In the genomic region with DNA sequence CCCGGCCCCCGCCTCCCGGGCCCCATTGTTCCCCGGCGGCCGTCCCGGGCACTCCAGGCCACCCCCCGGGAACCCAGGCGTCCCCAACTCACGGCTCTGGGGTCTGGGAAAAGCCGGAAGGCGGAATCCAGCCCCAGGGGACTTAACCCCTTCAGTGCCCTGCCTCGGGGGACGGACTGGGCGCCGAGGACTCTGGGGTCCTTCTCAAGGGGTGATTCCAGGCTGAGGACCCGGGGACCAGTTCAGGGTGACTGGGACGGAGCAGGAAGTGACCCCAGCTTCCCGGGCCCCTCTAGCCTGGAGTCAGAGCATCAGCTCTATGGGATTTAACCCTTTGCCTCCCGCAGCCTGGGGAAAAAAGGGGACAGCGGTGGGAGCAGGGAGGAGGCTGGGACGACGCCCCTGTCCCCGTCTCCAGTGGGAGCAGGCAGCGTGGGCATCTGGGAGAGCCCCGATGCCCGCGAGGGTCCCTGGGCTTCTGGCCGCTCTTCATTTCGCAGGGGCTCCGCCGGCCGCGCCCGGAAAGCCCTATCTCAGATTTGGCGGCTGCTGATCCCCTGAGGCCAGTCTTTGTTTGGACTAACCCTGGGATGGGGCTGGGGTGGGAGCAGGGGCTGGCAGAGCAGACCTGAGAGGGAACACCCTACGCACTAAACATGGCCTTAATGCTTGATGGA, we compare ENCODE assay signal across 8 cellular contexts. TPM values are rescaled to one million over a fixed set of nuclear protein-coding genes. Genes with fewer than 3 reads are reported as not detected.
DNase-seq lines count a peak whose midpoint lies in the region; ATAC-seq and TF ChIP-seq lines count a peak whose summit lies in the region.

TSS of gene ZNF629 (minus strand) at position 270 of the 677 bp plus-strand sequence. CDS start 2,723 bp downstream, outside the sequence.

- H3K4me3 ChIP-seq in CD8-positive, alpha-beta T cell (ENCODE audit: low read depth, low read length), result peak within 1 kb of the TSS; percentile 99
- H3K4me3 ChIP-seq in iPS-15b (ENCODE audit: low read depth, low read length), result peak within 1 kb of the TSS; percentile 85
- peak within 1 kb of the TSS; percentile 91 for H3K4me3 ChIP-seq in rectal smooth muscle tissue (ENCODE audit: low read length)

- H3K27ac ChIP-seq in CD8-positive, alpha-beta T cell (ENCODE audit: low read depth, low read length), result peak within 1 kb of the TSS; percentile 32
- peak within 1 kb of the TSS; percentile 88 for H3K27ac ChIP-seq in rectal smooth muscle tissue (ENCODE audit: low read depth, low read length)

- H3K27ac Mint-ChIP-seq in CD8-positive, alpha-beta T cell, result no peak within 1 kb of the TSS
- peak within 1 kb of the TSS; percentile 81 for H3K27ac Mint-ChIP-seq in MCF 10A (ENCODE audit: low read depth, unreplicated experiment)

- peak; percentile 59 for ATAC-seq in CD8-positive, alpha-beta T cell
- ATAC-seq in GM21528 (IDR thresholded peaks at IDR 0.05; ENCODE audit: low FRiP score, unreplicated experiment) (no peak), HG03175 (IDR thresholded peaks at IDR 0.05; ENCODE audit: unreplicated experiment) (no peak)

- peak within 1 kb of the TSS; percentile 83 for H3K4me3 Mint-ChIP-seq in CD8-positive, alpha-beta T cell
- H3K4me3 Mint-ChIP-seq in MCF 10A (ENCODE audit: unreplicated experiment), result peak within 1 kb of the TSS; percentile 84

- no peak for TF ChIP-seq CTCF in CD8-positive, alpha-beta T cell (IDR thresholded peaks at IDR 0.05)
- TF ChIP-seq CTCF in MCF 10A (IDR thresholded peaks at IDR 0.05; ENCODE audit: unreplicated experiment), result no peak

- H3K4me1 Mint-ChIP-seq in CD8-positive, alpha-beta T cell (ENCODE audit: low read depth), result peaks cover 15% of the 10 kb centered on the region
- peaks cover 10% of the 10 kb centered on the region for H3K4me1 Mint-ChIP-seq in MCF 10A (ENCODE audit: insufficient read depth, unreplicated experiment)

- DNase-seq in CD8-positive, alpha-beta T cell, result peak in 4 of 7 experiments; percentile 20 to 60 (median 32)
- DNase-seq in HS-27A (ENCODE audit: low read depth) (peak; percentile 35), RKO (ENCODE audit: low spot score) (peak; percentile 84), MCF 10A (ENCODE audit: unreplicated experiment) (peak; percentile 59)

- H3K36me3 ChIP-seq in CD8-positive, alpha-beta T cell (ENCODE audit: insufficient read depth, low read length), result no peaks in the 10 kb centered on the region
- H3K36me3 ChIP-seq in iPS-15b (ENCODE audit: control insufficient read depth, insufficient read depth, low read length) (peaks cover 18% of the 10 kb centered on the region), rectal smooth muscle tissue (ENCODE audit: control insufficient read depth, insufficient read depth, low read length) (peaks cover 14% of the 10 kb centered on the region)

- H3K9me3 ChIP-seq in CD8-positive, alpha-beta T cell (ENCODE audit: low read length), result no peaks in the 10 kb centered on the region
- H3K9me3 ChIP-seq in iPS-15b (ENCODE audit: control insufficient read depth, insufficient read depth, low read length), result no peaks in the 10 kb centered on the region

- no TSS peak for BruUV-seq in MCF 10A (replicated peaks; lab: Mats Ljungman, UMichigan)

- H3K27me3 ChIP-seq in CD8-positive, alpha-beta T cell (ENCODE audit: insufficient read depth, low read length), result no peaks in the 10 kb centered on the region
- H3K27me3 ChIP-seq in iPS-15b (ENCODE audit: control insufficient read depth, insufficient read depth, low read length) (no peaks in the 10 kb centered on the region), rectal smooth muscle tissue (ENCODE audit: control insufficient read depth, insufficient read depth, low read length) (no peaks in the 10 kb centered on the region)

- H3K36me3 Mint-ChIP-seq in CD8-positive, alpha-beta T cell, result peaks cover 10% of the 10 kb centered on the region
- H3K36me3 Mint-ChIP-seq in MCF 10A (ENCODE audit: insufficient read depth, unreplicated experiment), result peaks cover 33% of the 10 kb centered on the region

- POLR2A ChIA-PET in CD8-positive, alpha-beta T cell (lab: Charles Lee), result interaction anchor here (0.6 to 1.6 kb wide), 3 partner anchors 15 to 115 kb away, joined by 3 to 12 read pairs (median 3); no protein-coding TSS in a partner anchor
- POLR2A ChIA-PET in MCF 10A (lab: Yijun Ruan, JAX), result interaction anchor here (0.6 to 5.2 kb wide), 8 partner anchors 10 to 1813 kb away, joined by 3 to 123 read pairs (median 6); partner anchors contain the start of genes PHKG2 and SPNS1

- no peaks in the 10 kb centered on the region for H3K27me3 Mint-ChIP-seq in CD8-positive, alpha-beta T cell (ENCODE audit: low read depth)
- no peaks in the 10 kb centered on the region for H3K27me3 Mint-ChIP-seq in MCF 10A (ENCODE audit: insufficient read depth, unreplicated experiment)

- H3K4me1 ChIP-seq in CD8-positive, alpha-beta T cell (ENCODE audit: insufficient read depth, low read length), result peaks cover 17% of the 10 kb centered on the region
- H3K4me1 ChIP-seq in iPS-15b (ENCODE audit: control insufficient read depth, insufficient read depth, low read length) (peaks cover 3% of the 10 kb centered on the region), rectal smooth muscle tissue (ENCODE audit: control insufficient read depth, insufficient read depth, low read length) (peaks cover 7% of the 10 kb centered on the region)

- intact Hi-C loops in CD8-positive, alpha-beta T cell (cut with DNase I, micrococcal nuclease), result loop anchor here in 1 of 2 experiments (1.0 kb wide), 1 partner anchor 18 kb away; no protein-coding TSS in a partner anchor
- intact Hi-C loops in MCF 10A (cut with micrococcal nuclease), result loop anchor here (1.0 to 10.0 kb wide), 2 partner anchors 18 to 158 kb away; partner anchors contain the start of gene ORAI3

- CTCF ChIA-PET in CD8-positive, alpha-beta T cell (lab: Charles Lee), result no interaction called here
- CTCF ChIA-PET in MCF 10A (lab: Yijun Ruan, JAX), result interaction anchor here (1.0 kb wide), 1 partner anchor 19 kb away, joined by 4 read pairs; no protein-coding TSS in a partner anchor

- H3K9ac ChIP-seq in iPS-15b (ENCODE audit: low read depth, low read length) (peak within 1 kb of the TSS; percentile 94), rectal smooth muscle tissue (ENCODE audit: low read length) (peak within 1 kb of the TSS; percentile 92)

- no peaks in the 10 kb centered on the region for H3K9me3 Mint-ChIP-seq in CD8-positive, alpha-beta T cell
- H3K9me3 Mint-ChIP-seq in MCF 10A (ENCODE audit: unreplicated experiment), result no peaks in the 10 kb centered on the region

RNA-seq across cellular contexts. Expression of gene ZNF629, which starts in this region (rescaled TPM):
- 1 to 10 TPM; 1.7 to 1.9 TPM for total RNA-seq in CD8-positive, alpha-beta T cell
- 10.9 and 14.1 TPM in 2 replicates for total RNA-seq in MCF 10A (2022)

Comparison
In these comparisons a context has a peak if more than half of its experiments do, and no peak if none do; other contexts are left out.
1. DNase-seq: peak in every context shown above with its lines; median percentile 84 in RKO; 59 in MCF 10A; 35 in HS-27A; 32 in CD8-positive, alpha-beta T cell.